1 cellular context compared by ENCODE assay signal in the genomic region with DNA sequence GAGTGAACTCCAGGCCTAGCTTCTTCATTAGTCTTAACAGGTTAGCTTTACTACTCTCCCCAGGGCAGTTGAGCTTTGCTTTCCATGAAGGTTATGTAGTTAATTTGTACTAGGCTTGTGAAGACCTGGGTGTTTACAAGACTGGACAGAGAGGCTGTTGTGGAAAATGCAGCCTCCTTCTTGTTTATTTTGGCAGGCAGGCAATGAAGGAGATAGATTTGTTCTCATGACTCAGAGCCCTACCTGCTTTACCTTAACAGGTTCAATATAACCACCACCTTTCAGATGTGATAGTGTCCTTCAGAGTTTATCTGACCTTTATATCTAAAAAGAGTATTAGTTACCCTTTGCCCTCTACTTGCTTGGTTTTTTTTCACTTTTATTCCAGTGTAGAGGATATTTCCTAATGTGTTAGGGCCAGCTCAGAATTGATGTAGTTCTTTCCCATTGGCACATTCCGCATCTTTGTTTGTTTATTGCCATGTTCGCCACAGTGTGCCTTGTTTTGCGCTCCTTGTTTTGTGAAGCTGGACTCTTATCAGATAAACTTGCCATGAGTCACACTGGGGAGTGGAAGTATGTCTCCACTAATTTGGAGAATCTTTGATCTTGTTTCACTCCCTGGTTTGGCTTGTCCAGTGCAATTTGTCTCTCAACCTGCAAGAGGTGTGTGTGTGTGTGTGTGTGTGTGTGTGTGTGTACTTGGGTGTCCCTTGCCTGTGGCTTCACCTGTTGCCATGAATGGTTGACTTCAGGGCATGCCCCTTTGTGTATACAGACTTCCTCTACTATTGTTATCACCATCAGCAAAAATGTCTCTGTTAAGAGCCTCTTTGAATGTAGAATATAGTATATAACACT.
A peak's percentile ranks its signal among the peaks of the same experiment; 100 is the strongest.
TF ChIP-seq lines count a peak whose summit lies in the region.

No MANE protein-coding gene starts in this region.

TF ChIP-seq in HEK293, 187 proteins besides CTCF, POLR2A, EP300 and RAD21 (continued from another document and continues in another):
- no peak for TF ChIP-seq PRDM2 (tag by site-specific recombination; IDR thresholded peaks at IDR 0.05; ENCODE audit: borderline replicate concordance)
- TF ChIP-seq, protein P1, sequence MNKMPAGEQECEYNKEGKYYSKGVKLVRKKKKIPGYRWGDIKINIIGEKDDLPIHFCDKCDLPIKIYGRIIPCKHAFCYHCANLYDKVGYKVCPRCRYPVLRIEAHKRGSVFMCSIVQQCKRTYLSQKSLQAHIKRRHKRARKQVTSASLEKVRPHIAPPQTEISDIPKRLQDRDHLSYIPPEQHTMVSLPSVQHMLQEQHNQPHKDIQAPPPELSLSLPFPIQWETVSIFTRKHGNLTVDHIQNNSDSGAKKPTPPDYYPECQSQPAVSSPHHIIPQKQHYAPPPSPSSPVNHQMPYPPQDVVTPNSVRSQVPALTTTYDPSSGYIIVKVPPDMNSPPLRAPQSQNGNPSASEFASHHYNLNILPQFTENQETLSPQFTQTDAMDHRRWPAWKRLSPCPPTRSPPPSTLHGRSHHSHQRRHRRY (tag by site-specific recombination; IDR thresholded peaks at IDR 0.05), result no peak
- TF ChIP-seq, protein P2, sequence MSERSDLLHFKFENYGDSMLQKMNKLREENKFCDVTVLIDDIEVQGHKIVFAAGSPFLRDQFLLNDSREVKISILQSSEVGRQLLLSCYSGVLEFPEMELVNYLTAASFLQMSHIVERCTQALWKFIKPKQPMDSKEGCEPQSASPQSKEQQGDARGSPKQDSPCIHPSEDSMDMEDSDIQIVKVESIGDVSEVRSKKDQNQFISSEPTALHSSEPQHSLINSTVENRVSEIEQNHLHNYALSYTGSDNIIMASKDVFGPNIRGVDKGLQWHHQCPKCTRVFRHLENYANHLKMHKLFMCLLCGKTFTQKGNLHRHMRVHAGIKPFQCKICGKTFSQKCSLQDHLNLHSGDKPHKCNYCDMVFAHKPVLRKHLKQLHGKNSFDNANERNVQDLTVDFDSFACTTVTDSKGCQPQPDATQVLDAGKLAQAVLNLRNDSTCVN (tag by site-specific recombination; optimal IDR thresholded peaks at IDR 0.05), result no peak
- TF ChIP-seq ZNF76 (tag by site-specific recombination; IDR thresholded peaks at IDR 0.05; ENCODE audit: borderline replicate concordance, low read depth), result no peak
- TF ChIP-seq ZNF223 (tag by site-specific recombination; IDR thresholded peaks at IDR 0.05), result no peak
- TF ChIP-seq ZNF600 (tag by site-specific recombination; IDR thresholded peaks at IDR 0.05), result peak; percentile 68
- no peak for TF ChIP-seq ATF2 (tag by site-specific recombination; IDR thresholded peaks at IDR 0.05; ENCODE audit: low read depth)
- peak; percentile 22; the same call in 1 of the 2 replicates for TF ChIP-seq BCL11A (tag by site-specific recombination; IDR thresholded peaks at IDR 0.05; ENCODE audit: low read depth)
- no peak for TF ChIP-seq IKZF3 (tag by site-specific recombination; IDR thresholded peaks at IDR 0.05)
- no peak for TF ChIP-seq ZNF677 (tag by site-specific recombination; IDR thresholded peaks at IDR 0.05)
- TF ChIP-seq SP7 (tag by site-specific recombination; IDR thresholded peaks at IDR 0.05), result peak; percentile 86
- no peak for TF ChIP-seq ZNF549 (tag by site-specific recombination; IDR thresholded peaks at IDR 0.05)
- TF ChIP-seq ZNF148 (tag by site-specific recombination; IDR thresholded peaks at IDR 0.05; ENCODE audit: borderline replicate concordance), result no peak
- TF ChIP-seq ZNF670 (tag by site-specific recombination; IDR thresholded peaks at IDR 0.05; ENCODE audit: low read depth), result no peak
- TF ChIP-seq, protein P3, sequence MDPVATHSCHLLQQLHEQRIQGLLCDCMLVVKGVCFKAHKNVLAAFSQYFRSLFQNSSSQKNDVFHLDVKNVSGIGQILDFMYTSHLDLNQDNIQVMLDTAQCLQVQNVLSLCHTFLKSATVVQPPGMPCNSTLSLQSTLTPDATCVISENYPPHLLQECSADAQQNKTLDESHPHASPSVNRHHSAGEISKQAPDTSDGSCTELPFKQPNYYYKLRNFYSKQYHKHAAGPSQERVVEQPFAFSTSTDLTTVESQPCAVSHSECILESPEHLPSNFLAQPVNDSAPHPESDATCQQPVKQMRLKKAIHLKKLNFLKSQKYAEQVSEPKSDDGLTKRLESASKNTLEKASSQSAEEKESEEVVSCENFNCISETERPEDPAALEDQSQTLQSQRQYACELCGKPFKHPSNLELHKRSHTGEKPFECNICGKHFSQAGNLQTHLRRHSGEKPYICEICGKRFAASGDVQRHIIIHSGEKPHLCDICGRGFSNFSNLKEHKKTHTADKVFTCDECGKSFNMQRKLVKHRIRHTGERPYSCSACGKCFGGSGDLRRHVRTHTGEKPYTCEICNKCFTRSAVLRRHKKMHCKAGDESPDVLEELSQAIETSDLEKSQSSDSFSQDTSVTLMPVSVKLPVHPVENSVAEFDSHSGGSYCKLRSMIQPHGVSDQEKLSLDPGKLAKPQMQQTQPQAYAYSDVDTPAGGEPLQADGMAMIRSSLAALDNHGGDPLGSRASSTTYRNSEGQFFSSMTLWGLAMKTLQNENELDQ (tag by site-specific recombination; IDR thresholded peaks at IDR 0.05; ENCODE audit: low read depth), result no peak
- TF ChIP-seq PRDM4 (tag by site-specific recombination; IDR thresholded peaks at IDR 0.05), result no peak
- no peak for TF ChIP-seq ZNF501 (tag by site-specific recombination; IDR thresholded peaks at IDR 0.05)
- TF ChIP-seq KLF16 (tag by site-specific recombination; IDR thresholded peaks at IDR 0.05), result no peak
- peak; percentile 37 for TF ChIP-seq ZIC2 (tag by site-specific recombination; IDR thresholded peaks at IDR 0.05)
- no peak for TF ChIP-seq ZNF514 (tag by site-specific recombination; IDR thresholded peaks at IDR 0.05)
- no peak for TF ChIP-seq ZNF324 (tag by site-specific recombination; IDR thresholded peaks at IDR 0.05)
- TF ChIP-seq ZNF391 (tag by site-specific recombination; IDR thresholded peaks at IDR 0.05; ENCODE audit: borderline replicate concordance, low read depth), result no peak
- TF ChIP-seq ZNF394 (tag by site-specific recombination; IDR thresholded peaks at IDR 0.05; ENCODE audit: borderline replicate concordance), result no peak
- no peak for TF ChIP-seq ZNF548 (tag by site-specific recombination; IDR thresholded peaks at IDR 0.05)
- no peak for TF ChIP-seq ZNF488 (tag by site-specific recombination; IDR thresholded peaks at IDR 0.05)
- TF ChIP-seq ZNF626 (tag by site-specific recombination; IDR thresholded peaks at IDR 0.05), result no peak
- TF ChIP-seq ZSCAN5A (tag by site-specific recombination; IDR thresholded peaks at IDR 0.05), result no peak
- TF ChIP-seq TRIM28 (IDR thresholded peaks at IDR 0.05; ENCODE audit: borderline replicate concordance, low read length), result no peak
- TF ChIP-seq ZNF341 (tag by site-specific recombination; IDR thresholded peaks at IDR 0.05; ENCODE audit: low read depth), result no peak
- TF ChIP-seq SALL2 (tag by site-specific recombination; IDR thresholded peaks at IDR 0.05; ENCODE audit: borderline replicate concordance), result no peak
- TF ChIP-seq ZNF610 (tag by site-specific recombination; IDR thresholded peaks at IDR 0.05; ENCODE audit: borderline replicate concordance), result no peak
